In genomic region chr16:52515068-52515671, GRCh38 we compare ENCODE assay signal across 26 cellular contexts. TPM values are rescaled to one million over a fixed set of nuclear protein-coding genes. Genes with fewer than 3 reads are reported as not detected.
DNase-seq lines count a peak whose midpoint lies in the region; ATAC-seq and TF ChIP-seq lines count a peak whose summit lies in the region.
"Had no signal": no experiment of that assay in that cellular context is flagged by ENCODE, and none has a peak within 500 bp of the region (broad histone marks: within the 10 kb centered on the region; RNA-seq: fewer than 3 reads in every experiment).

No MANE protein-coding gene starts in this region.

- no peak overlapping the region for H3K4me2 ChIP-seq in hepatocyte

- no peak for TF ChIP-seq CTCF in hepatocyte (IDR thresholded peaks at IDR 0.05; ENCODE audit: poor library complexity)

- peaks cover 37% of the 10 kb centered on the region for H3K79me2 ChIP-seq in hepatocyte

- no peak overlapping the region for H2AFZ ChIP-seq in hepatocyte

- no peaks in the 10 kb centered on the region for H3K36me3 ChIP-seq in hepatocyte (replicated peaks; ENCODE audit: insufficient read depth, low read depth)
- H3K36me3 ChIP-seq: spleen had no signal

- no peak overlapping the region for H3K27ac ChIP-seq in hepatocyte
- H3K27ac ChIP-seq: RWPE1, spleen, stomach had no signal

- no peak overlapping the region for H3K4me3 ChIP-seq in hepatocyte
- H3K4me3 ChIP-seq: lung, spleen, stomach had no signal

- H3K4me1 ChIP-seq in hepatocyte (ENCODE audit: insufficient read depth), result no peaks in the 10 kb centered on the region
- H3K4me1 ChIP-seq: spleen had no signal

- no peaks in the 10 kb centered on the region for H3K9me3 ChIP-seq in hepatocyte (ENCODE audit: low read depth)
- H3K9me3 ChIP-seq: spleen, stomach had no signal

- H3K27me3 ChIP-seq in hepatocyte, result no peaks in the 10 kb centered on the region
- H3K27me3 ChIP-seq: spleen, stomach had no signal

- 75% methylated on average over 4 of the region's 4 CpGs for WGBS in hepatocyte (ENCODE audit: low lambda C conversion rate, missing lambda C conversion rate)

- no peaks in the 10 kb centered on the region for H4K20me1 ChIP-seq in hepatocyte (ENCODE audit: insufficient read depth, poor library complexity, severe bottlenecking)

- ATAC-seq in HG03139 (IDR thresholded peaks at IDR 0.05; ENCODE audit: unreplicated experiment) (no peak), GM19452 (IDR thresholded peaks at IDR 0.05; ENCODE audit: unreplicated experiment) (no peak)
- ATAC-seq: activated CD8-positive, alpha-beta T cell treated with anti-CD3 and anti-CD28 coated beads, Interleukin-2, amount 10 ng/mL, durations not matched to agents 7 days and 5 days; SK-N-SH treated with all-trans-retinoic acid at 6 μM for 48 hours had no signal

- DNase-seq in DMS53 treated with DMSO at 0.1 percent for 48 hours (lab: John Stamatoyannopoulos, UW; ENCODE audit: unreplicated experiment) (peak; percentile 51), NCI-H1105 treated with DMSO at 0.1 percent for 48 hours (lab: John Stamatoyannopoulos, UW) (peak; percentile 99), NCI-H510A (lab: John Stamatoyannopoulos, UW) (peak; percentile 51), hepatocyte (ENCODE audit: low spot score) (peak; percentile 28), NCI-H446 (lab: John Stamatoyannopoulos, UW) (no peak)
- DNase-seq: activated CD8-positive, alpha-beta T cell treated with anti-CD3 and anti-CD28 coated beads, Interleukin-2, amount 10 ng/mL, durations not matched to agents 7 days and 5 days; activated naive CD4-positive, alpha-beta T cell; activated T-cell treated with anti-CD3 and anti-CD28 coated beads, Interleukin-2, amount 50 U/mL, for 24 hours; amygdala; Calu3; caudate nucleus; GDM1; MM.1S; occipital lobe; spleen; stimulated activated CD4-positive, alpha-beta T cell treated with anti-CD3 and anti-CD28 coated beads, Interleukin-4, amount 100 ng/mL, for 4 hours; stomach; T-helper 9 cell had no signal

- H3K9me2 ChIP-seq in hepatocyte (replicated peaks; ENCODE audit: insufficient read depth), result no peaks in the 10 kb centered on the region

RNA-seq across cellular contexts. Expression of gene TOX3, which starts 31.8 kb away (rescaled TPM):
- total RNA-seq in hepatocyte, result 9.4 and 11.8 TPM in 2 replicates
- polyA plus RNA-seq in hepatocyte, result 23.6 and 38.1 TPM in 2 replicates
- total RNA-seq: activated CD8-positive, alpha-beta T cell treated with anti-CD3 and anti-CD28 coated beads, Interleukin-2, amount 10 ng/mL, durations not matched to agents 7 days and 5 days; dermis microvascular lymphatic vessel endothelial cell; spleen had no signal
- polyA plus RNA-seq: BJ, IgD-negative memory B cell had no signal

Comparison
In these comparisons a context has a peak if more than half of its experiments do, and no peak if none do; other contexts are left out.
1. DNase-seq: peak in DMS53 treated with DMSO at 0.1 percent for 48 hours (single experiment), NCI-H1105 treated with DMSO at 0.1 percent for 48 hours (single experiment), NCI-H510A (single experiment) and hepatocyte (single experiment); none in NCI-H446 (0 of 2).